ENCODE assay signal across 10 cellular contexts in the genomic region with DNA sequence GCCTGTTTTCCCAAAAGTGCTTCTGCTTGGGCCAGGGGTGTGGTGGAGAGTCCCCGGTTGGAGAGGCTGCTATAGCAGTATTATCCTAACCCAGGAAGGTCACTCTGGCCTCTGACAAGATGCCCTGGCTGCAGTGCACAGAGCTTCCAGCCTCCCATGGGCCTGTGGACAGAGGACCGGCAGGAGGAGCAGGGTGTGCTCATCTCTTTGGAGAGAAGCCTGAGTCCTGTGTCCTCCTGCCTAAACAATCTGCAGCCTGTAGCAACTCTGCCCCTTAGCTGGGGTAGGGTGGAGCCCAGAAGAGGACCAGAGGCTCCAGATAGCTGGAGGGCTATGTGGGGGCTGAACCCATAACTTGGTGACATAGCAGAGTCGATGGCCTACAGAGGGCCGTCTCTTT.
A peak's percentile ranks its signal among the peaks of the same experiment; 100 is the strongest.
DNase-seq lines count a peak whose midpoint lies in the region; TF ChIP-seq lines count a peak whose summit lies in the region.
"Had no signal": no experiment of that assay in that cellular context is flagged by ENCODE, and none has a peak within 500 bp of the region (broad histone marks: within the 10 kb centered on the region; RNA-seq: fewer than 3 reads in every experiment).

No MANE protein-coding gene starts in this region.

- H3K9me3 ChIP-seq in BLaER1 = no peaks in the 10 kb centered on the region
- no peaks in the 10 kb centered on the region for H3K9me3 ChIP-seq in Peyer's patch
- H3K9me3 ChIP-seq in osteoblast (ENCODE audit: low read depth, low read length) = no peaks in the 10 kb centered on the region

- peaks cover 95% of the 10 kb centered on the region for H3K79me2 ChIP-seq in osteoblast (ENCODE audit: insufficient read depth, low read length)

- CTCF ChIA-PET in GM10248 (lab: Yijun Ruan, JAX) = interaction anchor here (0.7 to 2.2 kb wide), 4 partner anchors 9 to 119 kb away, joined by 3 to 13 read pairs (median 6); no protein-coding TSS in a partner anchor

- H3K9ac ChIP-seq in BLaER1 = no peak overlapping the region; the same call in 1 of the 2 replicates

- H3K4me2 ChIP-seq in BLaER1 (peak overlapping the region; percentile 87), osteoblast (ENCODE audit: insufficient read depth, low read length) (no peak overlapping the region)

- H3K36me3 ChIP-seq in BLaER1 (peaks cover 28% of the 10 kb centered on the region), Peyer's patch (no peaks in the 10 kb centered on the region), osteoblast (ENCODE audit: insufficient read depth, low read length) (no peaks in the 10 kb centered on the region), H7 (replicated peaks; ENCODE audit: control insufficient read depth, insufficient read depth, low read length) (no peaks in the 10 kb centered on the region)

- peak overlapping the region; percentile 73; the same call in 1 of the 2 replicates for H3K27ac ChIP-seq in BLaER1
- peak overlapping the region; percentile 19 to 86 (median 67) for H3K27ac ChIP-seq in Peyer's patch
- peak overlapping the region; percentile 40 for H3K27ac ChIP-seq in epithelial cell of prostate
- peak overlapping the region; percentile 4 for H3K27ac ChIP-seq in osteoblast (ENCODE audit: low read depth, low read length)

- H2AFZ ChIP-seq in osteoblast (ENCODE audit: low read length) = no peak overlapping the region

- TF ChIP-seq POLR2A in Peyer's patch (IDR thresholded peaks at IDR 0.05) = no peak

- peaks cover 100% of the 10 kb centered on the region for H4K20me1 ChIP-seq in BLaER1
- peaks cover 91% of the 10 kb centered on the region for H4K20me1 ChIP-seq in osteoblast (ENCODE audit: insufficient read depth, low read length)

- peaks cover 99% of the 10 kb centered on the region for H3K4me1 ChIP-seq in BLaER1
- H3K4me1 ChIP-seq in Peyer's patch = peaks cover 18 to 63% (median 20%) of the 10 kb centered on the region in 4 donors
- H3K4me1 ChIP-seq in osteoblast (ENCODE audit: insufficient read depth, low read length) = peaks cover 25% of the 10 kb centered on the region

- no peaks in the 10 kb centered on the region for H3K27me3 ChIP-seq in BLaER1
- H3K27me3 ChIP-seq in Peyer's patch = no peaks in the 10 kb centered on the region
- H3K27me3 ChIP-seq in osteoblast (ENCODE audit: insufficient read depth, low read length) = no peaks in the 10 kb centered on the region
- no peaks in the 10 kb centered on the region for H3K27me3 ChIP-seq in H7 (ENCODE audit: control insufficient read depth, insufficient read depth, low read length)

- DNase-seq in Peyer's patch = no peak
- DNase-seq in epithelial cell of prostate (ENCODE audit: low read depth, low spot score) = no peak
- DNase-seq in osteoblast (ENCODE audit: insufficient read length, low spot score, missing footprints) = peak; percentile 70
- no peak for DNase-seq in activated gamma-delta T cell (lab: John Stamatoyannopoulos, UW)
- no peak for DNase-seq in EL
- DNase-seq in GM10248 (ENCODE audit: extremely low spot score) = no peak
- DNase-seq in H7 = no peak
- DNase-seq: erythroblast, NCI-H82 had no signal

- POLR2A ChIA-PET in GM10248 (lab: Yijun Ruan, JAX) = no interaction called here

- H3K4me3 ChIP-seq in BLaER1 (no peak overlapping the region), Peyer's patch (no peak overlapping the region), osteoblast (ENCODE audit: insufficient read depth, low read length) (no peak overlapping the region), H7 (ENCODE audit: insufficient read depth, low read depth, low read length) (no peak overlapping the region)

- no peak for TF ChIP-seq CTCF in Peyer's patch (IDR thresholded peaks at IDR 0.05)
- no peak for TF ChIP-seq CTCF in osteoblast (IDR thresholded peaks at IDR 0.05; ENCODE audit: extremely low read depth, low read depth, low read length)
- TF ChIP-seq CTCF in GM10248 (IDR thresholded peaks at IDR 0.05; ENCODE audit: control extremely low read depth, extremely low read depth, low read depth, missing control alignments) = no peak

Comparison
In these comparisons a context has a peak if more than half of its experiments do, and no peak if none do; other contexts are left out.
1. H3K27ac ChIP-seq: peak in every context shown above with its lines; median percentile 73 in BLaER1; 67 in Peyer's patch; 40 in epithelial cell of prostate; 4 in osteoblast.